ENCODE assay signal across 1 cellular context in the genomic region with DNA sequence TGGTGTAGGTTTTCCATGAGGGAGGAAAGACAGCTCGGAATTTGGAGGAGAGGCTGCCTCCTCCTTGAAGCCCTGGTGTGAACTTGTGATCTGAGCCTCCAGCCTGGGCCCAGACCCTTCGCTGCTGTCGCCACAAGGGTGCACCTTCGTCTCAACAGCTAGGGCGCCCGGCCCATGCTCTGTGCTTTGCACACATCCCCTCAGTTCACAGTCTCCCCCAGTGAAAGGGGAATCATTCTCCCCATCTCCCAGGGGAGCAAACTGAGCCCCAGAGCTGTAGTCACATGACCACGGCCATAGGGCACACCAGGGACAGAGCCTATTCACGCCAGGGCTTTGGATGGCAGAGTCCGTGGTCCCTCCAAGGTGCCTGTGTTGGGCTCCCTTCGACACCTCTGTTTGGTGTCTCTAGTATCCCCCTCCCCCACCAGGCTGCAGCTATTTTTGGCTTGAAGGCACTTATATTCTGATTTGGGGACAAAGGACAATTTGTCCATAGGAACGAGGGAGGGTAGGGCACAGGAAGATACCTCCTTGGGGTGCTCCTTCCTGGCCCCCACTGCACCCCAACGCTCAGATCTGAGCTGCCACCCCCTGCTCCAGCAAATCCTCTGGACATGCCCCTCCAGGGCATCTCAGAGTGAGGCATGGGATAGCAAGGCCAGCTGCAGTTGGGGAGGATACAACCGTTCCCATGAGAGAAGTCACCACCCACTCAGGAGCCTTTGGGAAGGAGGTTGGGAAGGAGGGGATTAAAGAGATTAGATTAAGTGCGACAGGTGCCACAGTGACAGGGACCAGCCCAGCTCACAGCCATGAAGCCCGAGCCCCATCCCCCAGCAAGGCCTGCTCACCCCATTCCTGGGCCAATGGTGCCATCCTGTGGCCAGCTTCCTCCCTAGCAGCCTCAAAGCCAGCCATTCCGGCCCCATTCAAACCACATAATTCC.
TF ChIP-seq lines count a peak whose summit lies in the region.

No MANE protein-coding gene starts in this region.

TF ChIP-seq in HepG2, 621 proteins besides CTCF, POLR2A, EP300 and RAD21 (continued from another document and continues in another):
- TF ChIP-seq, protein P1, sequence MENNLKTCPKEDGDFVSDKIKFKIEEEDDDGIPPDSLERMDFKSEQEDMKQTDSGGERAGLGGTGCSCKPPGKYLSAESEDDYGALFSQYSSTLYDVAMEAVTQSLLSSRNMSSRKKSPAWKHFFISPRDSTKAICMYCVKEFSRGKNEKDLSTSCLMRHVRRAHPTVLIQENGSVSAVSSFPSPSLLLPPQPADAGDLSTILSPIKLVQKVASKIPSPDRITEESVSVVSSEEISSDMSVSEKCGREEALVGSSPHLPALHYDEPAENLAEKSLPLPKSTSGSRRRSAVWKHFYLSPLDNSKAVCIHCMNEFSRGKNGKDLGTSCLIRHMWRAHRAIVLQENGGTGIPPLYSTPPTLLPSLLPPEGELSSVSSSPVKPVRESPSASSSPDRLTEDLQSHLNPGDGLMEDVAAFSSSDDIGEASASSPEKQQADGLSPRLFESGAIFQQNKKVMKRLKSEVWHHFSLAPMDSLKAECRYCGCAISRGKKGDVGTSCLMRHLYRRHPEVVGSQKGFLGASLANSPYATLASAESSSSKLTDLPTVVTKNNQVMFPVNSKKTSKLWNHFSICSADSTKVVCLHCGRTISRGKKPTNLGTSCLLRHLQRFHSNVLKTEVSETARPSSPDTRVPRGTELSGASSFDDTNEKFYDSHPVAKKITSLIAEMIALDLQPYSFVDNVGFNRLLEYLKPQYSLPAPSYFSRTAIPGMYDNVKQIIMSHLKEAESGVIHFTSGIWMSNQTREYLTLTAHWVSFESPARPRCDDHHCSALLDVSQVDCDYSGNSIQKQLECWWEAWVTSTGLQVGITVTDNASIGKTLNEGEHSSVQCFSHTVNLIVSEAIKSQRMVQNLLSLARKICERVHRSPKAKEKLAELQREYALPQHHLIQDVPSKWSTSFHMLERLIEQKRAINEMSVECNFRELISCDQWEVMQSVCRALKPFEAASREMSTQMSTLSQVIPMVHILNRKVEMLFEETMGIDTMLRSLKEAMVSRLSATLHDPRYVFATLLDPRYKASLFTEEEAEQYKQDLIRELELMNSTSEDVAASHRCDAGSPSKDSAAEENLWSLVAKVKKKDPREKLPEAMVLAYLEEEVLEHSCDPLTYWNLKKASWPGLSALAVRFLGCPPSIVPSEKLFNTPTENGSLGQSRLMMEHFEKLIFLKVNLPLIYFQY (CRISPR knock-in tag; IDR thresholded peaks at IDR 0.05; ENCODE audit: borderline replicate concordance), result peak; percentile 28; the same call in 1 of the 2 replicates
- no peak for TF ChIP-seq TMF1 (CRISPR knock-in tag; IDR thresholded peaks at IDR 0.05; ENCODE audit: low read depth)
- TF ChIP-seq, protein P2, sequence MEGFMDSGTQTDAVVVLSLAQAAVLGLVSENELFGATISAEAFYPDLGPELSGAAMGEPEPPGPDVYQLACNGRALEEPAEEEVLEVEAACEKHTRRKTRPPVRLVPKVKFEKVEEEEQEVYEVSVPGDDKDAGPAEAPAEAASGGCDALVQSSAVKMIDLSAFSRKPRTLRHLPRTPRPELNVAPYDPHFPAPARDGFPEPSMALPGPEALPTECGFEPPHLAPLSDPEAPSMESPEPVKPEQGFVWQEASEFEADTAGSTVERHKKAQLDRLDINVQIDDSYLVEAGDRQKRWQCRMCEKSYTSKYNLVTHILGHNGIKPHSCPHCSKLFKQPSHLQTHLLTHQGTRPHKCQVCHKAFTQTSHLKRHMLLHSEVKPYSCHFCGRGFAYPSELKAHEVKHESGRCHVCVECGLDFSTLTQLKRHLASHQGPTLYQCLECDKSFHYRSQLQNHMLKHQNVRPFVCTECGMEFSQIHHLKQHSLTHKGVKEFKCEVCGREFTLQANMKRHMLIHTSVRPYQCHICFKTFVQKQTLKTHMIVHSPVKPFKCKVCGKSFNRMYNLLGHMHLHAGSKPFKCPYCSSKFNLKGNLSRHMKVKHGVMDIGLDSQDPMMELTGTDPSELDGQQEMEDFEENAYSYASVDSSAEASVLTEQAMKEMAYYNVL (CRISPR knock-in tag; IDR thresholded peaks at IDR 0.05; ENCODE audit: borderline replicate concordance), result no peak
- TF ChIP-seq, protein P3, sequence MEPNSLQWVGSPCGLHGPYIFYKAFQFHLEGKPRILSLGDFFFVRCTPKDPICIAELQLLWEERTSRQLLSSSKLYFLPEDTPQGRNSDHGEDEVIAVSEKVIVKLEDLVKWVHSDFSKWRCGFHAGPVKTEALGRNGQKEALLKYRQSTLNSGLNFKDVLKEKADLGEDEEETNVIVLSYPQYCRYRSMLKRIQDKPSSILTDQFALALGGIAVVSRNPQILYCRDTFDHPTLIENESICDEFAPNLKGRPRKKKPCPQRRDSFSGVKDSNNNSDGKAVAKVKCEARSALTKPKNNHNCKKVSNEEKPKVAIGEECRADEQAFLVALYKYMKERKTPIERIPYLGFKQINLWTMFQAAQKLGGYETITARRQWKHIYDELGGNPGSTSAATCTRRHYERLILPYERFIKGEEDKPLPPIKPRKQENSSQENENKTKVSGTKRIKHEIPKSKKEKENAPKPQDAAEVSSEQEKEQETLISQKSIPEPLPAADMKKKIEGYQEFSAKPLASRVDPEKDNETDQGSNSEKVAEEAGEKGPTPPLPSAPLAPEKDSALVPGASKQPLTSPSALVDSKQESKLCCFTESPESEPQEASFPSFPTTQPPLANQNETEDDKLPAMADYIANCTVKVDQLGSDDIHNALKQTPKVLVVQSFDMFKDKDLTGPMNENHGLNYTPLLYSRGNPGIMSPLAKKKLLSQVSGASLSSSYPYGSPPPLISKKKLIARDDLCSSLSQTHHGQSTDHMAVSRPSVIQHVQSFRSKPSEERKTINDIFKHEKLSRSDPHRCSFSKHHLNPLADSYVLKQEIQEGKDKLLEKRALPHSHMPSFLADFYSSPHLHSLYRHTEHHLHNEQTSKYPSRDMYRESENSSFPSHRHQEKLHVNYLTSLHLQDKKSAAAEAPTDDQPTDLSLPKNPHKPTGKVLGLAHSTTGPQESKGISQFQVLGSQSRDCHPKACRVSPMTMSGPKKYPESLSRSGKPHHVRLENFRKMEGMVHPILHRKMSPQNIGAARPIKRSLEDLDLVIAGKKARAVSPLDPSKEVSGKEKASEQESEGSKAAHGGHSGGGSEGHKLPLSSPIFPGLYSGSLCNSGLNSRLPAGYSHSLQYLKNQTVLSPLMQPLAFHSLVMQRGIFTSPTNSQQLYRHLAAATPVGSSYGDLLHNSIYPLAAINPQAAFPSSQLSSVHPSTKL (CRISPR knock-in tag; IDR thresholded peaks at IDR 0.05), result 0 out of 2 replicates have a peak, but pooled peaks have one; percentile 27
- no peak for TF ChIP-seq CREM (IDR thresholded peaks at IDR 0.05)
- no peak for TF ChIP-seq CREM (CRISPR knock-in tag; IDR thresholded peaks at IDR 0.05)
- no peak for TF ChIP-seq LBX2 (CRISPR knock-in tag; IDR thresholded peaks at IDR 0.05; ENCODE audit: borderline replicate concordance)
- TF ChIP-seq NFE2 (CRISPR knock-in tag; IDR thresholded peaks at IDR 0.05), result no peak
- no peak for TF ChIP-seq HHEX (CRISPR knock-in tag; IDR thresholded peaks at IDR 0.05)
- no peak for TF ChIP-seq MAFK (conservative IDR thresholded peaks at IDR 0.05 in 1 of 2, IDR thresholded peaks at IDR 0.05 in 1 of 2; ENCODE audit: low read length in 2 of 2)
- peak; percentile 44 for TF ChIP-seq XRCC5 (optimal IDR thresholded peaks at IDR 0.05; ENCODE audit: low read length)
- TF ChIP-seq ZNF574 (CRISPR knock-in tag; IDR thresholded peaks at IDR 0.05), result no peak
- no peak for TF ChIP-seq SATB2 (CRISPR knock-in tag; IDR thresholded peaks at IDR 0.05)
- no peak for TF ChIP-seq ZFP36L2 (CRISPR knock-in tag; IDR thresholded peaks at IDR 0.05)
- no peak for TF ChIP-seq MAF1 (CRISPR knock-in tag; IDR thresholded peaks at IDR 0.05; ENCODE audit: borderline replicate concordance)
- TF ChIP-seq THAP11 (CRISPR knock-in tag; IDR thresholded peaks at IDR 0.05), result 0 out of 2 replicates have a peak, but pooled peaks have one; percentile 31
- TF ChIP-seq, protein P4, sequence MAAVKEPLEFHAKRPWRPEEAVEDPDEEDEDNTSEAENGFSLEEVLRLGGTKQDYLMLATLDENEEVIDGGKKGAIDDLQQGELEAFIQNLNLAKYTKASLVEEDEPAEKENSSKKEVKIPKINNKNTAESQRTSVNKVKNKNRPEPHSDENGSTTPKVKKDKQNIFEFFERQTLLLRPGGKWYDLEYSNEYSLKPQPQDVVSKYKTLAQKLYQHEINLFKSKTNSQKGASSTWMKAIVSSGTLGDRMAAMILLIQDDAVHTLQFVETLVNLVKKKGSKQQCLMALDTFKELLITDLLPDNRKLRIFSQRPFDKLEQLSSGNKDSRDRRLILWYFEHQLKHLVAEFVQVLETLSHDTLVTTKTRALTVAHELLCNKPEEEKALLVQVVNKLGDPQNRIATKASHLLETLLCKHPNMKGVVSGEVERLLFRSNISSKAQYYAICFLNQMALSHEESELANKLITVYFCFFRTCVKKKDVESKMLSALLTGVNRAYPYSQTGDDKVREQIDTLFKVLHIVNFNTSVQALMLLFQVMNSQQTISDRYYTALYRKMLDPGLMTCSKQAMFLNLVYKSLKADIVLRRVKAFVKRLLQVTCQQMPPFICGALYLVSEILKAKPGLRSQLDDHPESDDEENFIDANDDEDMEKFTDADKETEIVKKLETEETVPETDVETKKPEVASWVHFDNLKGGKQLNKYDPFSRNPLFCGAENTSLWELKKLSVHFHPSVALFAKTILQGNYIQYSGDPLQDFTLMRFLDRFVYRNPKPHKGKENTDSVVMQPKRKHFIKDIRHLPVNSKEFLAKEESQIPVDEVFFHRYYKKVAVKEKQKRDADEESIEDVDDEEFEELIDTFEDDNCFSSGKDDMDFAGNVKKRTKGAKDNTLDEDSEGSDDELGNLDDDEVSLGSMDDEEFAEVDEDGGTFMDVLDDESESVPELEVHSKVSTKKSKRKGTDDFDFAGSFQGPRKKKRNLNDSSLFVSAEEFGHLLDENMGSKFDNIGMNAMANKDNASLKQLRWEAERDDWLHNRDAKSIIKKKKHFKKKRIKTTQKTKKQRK (IDR thresholded peaks at IDR 0.05; ENCODE audit: low read length), result no peak
- TF ChIP-seq NCOA2 (CRISPR knock-in tag; IDR thresholded peaks at IDR 0.05), result 0 out of 2 replicates have a peak, but pooled peaks have one; percentile 18
- 0 out of 2 replicates have a peak, but pooled peaks have one; percentile 38 for TF ChIP-seq IKZF5 (CRISPR knock-in tag; IDR thresholded peaks at IDR 0.05)
- no peak for TF ChIP-seq ATF7 (IDR thresholded peaks at IDR 0.05)
- no peak for TF ChIP-seq ATF7 (CRISPR knock-in tag; IDR thresholded peaks at IDR 0.05)
- TF ChIP-seq, protein P5, sequence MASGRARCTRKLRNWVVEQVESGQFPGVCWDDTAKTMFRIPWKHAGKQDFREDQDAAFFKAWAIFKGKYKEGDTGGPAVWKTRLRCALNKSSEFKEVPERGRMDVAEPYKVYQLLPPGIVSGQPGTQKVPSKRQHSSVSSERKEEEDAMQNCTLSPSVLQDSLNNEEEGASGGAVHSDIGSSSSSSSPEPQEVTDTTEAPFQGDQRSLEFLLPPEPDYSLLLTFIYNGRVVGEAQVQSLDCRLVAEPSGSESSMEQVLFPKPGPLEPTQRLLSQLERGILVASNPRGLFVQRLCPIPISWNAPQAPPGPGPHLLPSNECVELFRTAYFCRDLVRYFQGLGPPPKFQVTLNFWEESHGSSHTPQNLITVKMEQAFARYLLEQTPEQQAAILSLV (CRISPR knock-in tag; IDR thresholded peaks at IDR 0.05; ENCODE audit: borderline replicate concordance), result no peak
- TF ChIP-seq FOSL2 (CRISPR knock-in tag; IDR thresholded peaks at IDR 0.05), result 0 out of 2 replicates have a peak, but pooled peaks have one; percentile 15
- TF ChIP-seq ZSCAN25 (CRISPR knock-in tag; IDR thresholded peaks at IDR 0.05), result no peak
- no peak for TF ChIP-seq EZH2 (conservative IDR thresholded peaks at IDR 0.05; ENCODE audit: low read depth, low read length)
- no peak for TF ChIP-seq FOSL1 (CRISPR knock-in tag; IDR thresholded peaks at IDR 0.05; ENCODE audit: borderline replicate concordance)
- TF ChIP-seq ZNF746 (CRISPR knock-in tag; IDR thresholded peaks at IDR 0.05), result no peak
- no peak for TF ChIP-seq BORCS8-MEF2B (CRISPR knock-in tag; IDR thresholded peaks at IDR 0.05)
- TF ChIP-seq MXI1 (IDR thresholded peaks at IDR 0.05; ENCODE audit: borderline replicate concordance, low read depth, low read length), result no peak
- TF ChIP-seq ZMYM2 (CRISPR knock-in tag; IDR thresholded peaks at IDR 0.05), result no peak
- TF ChIP-seq DNMT3B (CRISPR knock-in tag; conservative IDR thresholded peaks at IDR 0.05), result no peak
- TF ChIP-seq SMARCE1 (IDR thresholded peaks at IDR 0.05; ENCODE audit: borderline replicate concordance), result no peak
